15 cellular contexts compared by ENCODE assay signal in genomic region chr3:11224870-11225251, GRCh38. TPM values are rescaled to one million over a fixed set of nuclear protein-coding genes. Genes with fewer than 3 reads are reported as not detected.
A peak's percentile ranks its signal among the peaks of the same experiment; 100 is the strongest.
DNase-seq lines count a peak whose midpoint lies in the region; ATAC-seq, FAIRE-seq and TF ChIP-seq lines count a peak whose summit lies in the region.
"Had no signal": no experiment of that assay in that cellular context is flagged by ENCODE, and none has a peak within 500 bp of the region (broad histone marks: within the 10 kb centered on the region; RNA-seq: fewer than 3 reads in every experiment).

No MANE protein-coding gene starts in this region.

- BruUV-seq in PC-9 (replicated peaks; lab: Mats Ljungman, UMichigan) (no TSS peak), endothelial cell of umbilical vein (replicated peaks; lab: Mats Ljungman, UMichigan) (no TSS peak)

- no peak overlapping the region for H4K12ac ChIP-seq in trophoblast cell (ENCODE audit: low read depth, low read length)

- H3K4me3 ChIP-seq in ACC112 (ENCODE audit: low read depth, low read length) (peak overlapping the region; percentile 51), PC-9 (peak overlapping the region; percentile 77), endothelial cell of umbilical vein (replicated peaks in 1 of 3; ENCODE audit: insufficient read depth in 1 of 3, low read depth in 1 of 3, low read length in 3 of 3) (peak overlapping the region; percentile 60 to 71 (median 65)), trophoblast cell (ENCODE audit: low read depth, low read length) (no peak overlapping the region), foreskin fibroblast (ENCODE audit: low read depth in 1 of 2, low read length in 2 of 2) (peak overlapping the region in 1 of 2 donors; percentile 22)

- H3K9me3 ChIP-seq in PC-9 (ENCODE audit: insufficient read depth, low read depth) (no peaks in the 10 kb centered on the region), endothelial cell of umbilical vein (replicated peaks; ENCODE audit: control insufficient read depth, insufficient read depth, low read length) (no peaks in the 10 kb centered on the region), trophoblast cell (ENCODE audit: insufficient read depth, low read depth, low read length) (no peaks in the 10 kb centered on the region)
- H3K9me3 ChIP-seq: BE2C, heart right ventricle had no signal

- no peak overlapping the region for H3K14ac ChIP-seq in trophoblast cell (ENCODE audit: low read length)

- H3K79me2 ChIP-seq in ACC112 (ENCODE audit: control insufficient read depth, insufficient read depth, low read length, unreplicated experiment) (peaks cover 46% of the 10 kb centered on the region), PC-9 (ENCODE audit: low read depth) (peaks cover 78% of the 10 kb centered on the region), endothelial cell of umbilical vein (ENCODE audit: control insufficient read depth, insufficient read depth, low read length) (peaks cover 81% of the 10 kb centered on the region), trophoblast cell (ENCODE audit: control insufficient read depth, insufficient read depth, low read length, poor library complexity) (no peaks in the 10 kb centered on the region)

- H3K27ac ChIP-seq in ACC112 (ENCODE audit: low read depth, low read length) (peak overlapping the region; percentile 83), PC-9 (peak overlapping the region; percentile 94), endothelial cell of umbilical vein (ENCODE audit: insufficient read depth, low read depth, low read length) (peak overlapping the region; percentile 98), trophoblast cell (ENCODE audit: low read depth, low read length) (peak overlapping the region; percentile 49)

- H3F3A ChIP-seq in PC-9 (ENCODE audit: insufficient read depth, low read depth) = peaks cover 33% of the 10 kb centered on the region

- H2BK5ac ChIP-seq in trophoblast cell (ENCODE audit: low read depth, low read length, poor library complexity) = no peak overlapping the region

- H4K20me1 ChIP-seq in PC-9 (ENCODE audit: insufficient read depth) (no peaks in the 10 kb centered on the region), endothelial cell of umbilical vein (replicated peaks; ENCODE audit: control insufficient read depth, extremely low read depth, insufficient read depth, low read length) (no peaks in the 10 kb centered on the region)

- H3K4ac ChIP-seq in trophoblast cell (ENCODE audit: low read depth, low read length) = no peak overlapping the region

- no CpG with 5 or more reads among the region's 3 CpGs for WGBS in trophoblast cell (ENCODE audit: extremely low coverage, insufficient coverage, insufficient read length)

- no peak overlapping the region for H2AK5ac ChIP-seq in trophoblast cell (ENCODE audit: low read length)

- peak overlapping the region; percentile 26 for H4K91ac ChIP-seq in trophoblast cell (ENCODE audit: low read depth, low read length)

- no peak overlapping the region for H3K23ac ChIP-seq in trophoblast cell (ENCODE audit: low read length)

- H3K4me1 ChIP-seq in ACC112 (ENCODE audit: control insufficient read depth, insufficient read depth, low read length, unreplicated experiment) = peaks cover 19% of the 10 kb centered on the region
- H3K4me1 ChIP-seq in PC-9 (replicated peaks; ENCODE audit: insufficient read depth) = peaks cover 30% of the 10 kb centered on the region
- H3K4me1 ChIP-seq in endothelial cell of umbilical vein (ENCODE audit: control insufficient read depth, extremely low read depth, insufficient read depth, low read length) = peaks cover 41% of the 10 kb centered on the region
- peaks cover 2 to 4% of the 10 kb centered on the region in 2 experiments for H3K4me1 ChIP-seq in trophoblast cell (ENCODE audit: control insufficient read depth in 1 of 2, insufficient read depth in 2 of 2, low read length in 2 of 2)
- H3K4me1 ChIP-seq: BE2C had no signal

- POLR2A ChIA-PET in PC-9 (lab: Charles Lee; ENCODE audit: unreplicated experiment) = no interaction called here
- POLR2A ChIA-PET in endothelial cell of umbilical vein (lab: Charles Lee) = interaction anchor here (0.8 to 1.5 kb wide), 2 partner anchors 12 to 24 kb away, joined by 3 to 11 read pairs; no protein-coding TSS in a partner anchor

- H3K27me3 ChIP-seq in ACC112 (ENCODE audit: insufficient read depth, low read length) (no peaks in the 10 kb centered on the region), PC-9 (ENCODE audit: insufficient read depth, low read depth) (no peaks in the 10 kb centered on the region), endothelial cell of umbilical vein (ENCODE audit: control insufficient read depth in 2 of 2, insufficient read depth in 2 of 2, low read length in 2 of 2) (no peaks in the 10 kb centered on the region), trophoblast cell (ENCODE audit: insufficient read depth, low read length) (no peaks in the 10 kb centered on the region)
- H3K27me3 ChIP-seq: BE2C had no signal

- H3K79me1 ChIP-seq in trophoblast cell (ENCODE audit: low read length) = no peaks in the 10 kb centered on the region

- no peak overlapping the region for H2BK120ac ChIP-seq in trophoblast cell (ENCODE audit: insufficient read depth, low read length, poor library complexity)

- CTCF ChIA-PET in PC-9 (lab: Charles Lee) (no interaction called here), endothelial cell of umbilical vein (lab: Charles Lee) (interaction anchor here (1.0 to 3.4 kb wide), 8 partner anchors 12 to 110 kb away, joined by 3 to 19 read pairs (median 4); partner anchors contain the start of gene HRH1)

- no peak for TF ChIP-seq POLR2A in endothelial cell of umbilical vein (IDR thresholded peaks at IDR 0.05; ENCODE audit: low read depth, low read length)

- H3K18ac ChIP-seq in trophoblast cell (ENCODE audit: low read length) = no peak overlapping the region

- H3K9ac ChIP-seq in endothelial cell of umbilical vein (replicated peaks; ENCODE audit: extremely low read depth, insufficient read depth, low read length) = peak overlapping the region; percentile 98
- no peak overlapping the region for H3K9ac ChIP-seq in trophoblast cell (ENCODE audit: low read length)

- H3K9me1 ChIP-seq in endothelial cell of umbilical vein (replicated peaks; ENCODE audit: control insufficient read depth, extremely low read depth, insufficient read depth, low read length) = no peaks in the 10 kb centered on the region

- H4K8ac ChIP-seq in trophoblast cell (ENCODE audit: low read depth, low read length) = no peak overlapping the region

- ATAC-seq in GM19035 (IDR thresholded peaks at IDR 0.05; ENCODE audit: unreplicated experiment) = no peak

- dilution Hi-C loops in endothelial cell of umbilical vein (cut with MboI; ENCODE audit: extremely low pct_ligation_motif_present, low sequenced_read_pairs) = no loop called here

- H3K36me3 ChIP-seq in ACC112 (ENCODE audit: insufficient read depth, low read length) (no peaks in the 10 kb centered on the region), PC-9 (ENCODE audit: low read depth) (peaks cover 12% of the 10 kb centered on the region; the same call in 1 of the 2 replicates), endothelial cell of umbilical vein (ENCODE audit: control insufficient read depth in 2 of 2, extremely low read depth in 1 of 2, insufficient read depth in 2 of 2, low read length in 2 of 2) (peaks cover 1 to 2% of the 10 kb centered on the region in 2 experiments), trophoblast cell (ENCODE audit: control insufficient read depth in 1 of 2, insufficient read depth in 2 of 2, low read length in 2 of 2) (no peaks in the 10 kb centered on the region)
- H3K36me3 ChIP-seq: BE2C, heart right ventricle had no signal

- H2BK12ac ChIP-seq in trophoblast cell (ENCODE audit: low read length) = no peak overlapping the region

- intact Hi-C loops in PC-9 (cut with micrococcal nuclease; ENCODE audit: unreplicated experiment) (no loop called here), endothelial cell of umbilical vein (cut with micrococcal nuclease) (loop anchor here (1.0 to 5.0 kb wide), 5 partner anchors 24 to 417 kb away; partner anchors contain the start of gene VGLL4)

- H2AFZ ChIP-seq in ACC112 (ENCODE audit: low read length, unreplicated experiment) (peak overlapping the region; percentile 11), PC-9 (peak overlapping the region; percentile 81), endothelial cell of umbilical vein (ENCODE audit: low read depth, low read length) (no peak overlapping the region), trophoblast cell (ENCODE audit: insufficient read depth, low read length, poor library complexity) (no peak overlapping the region)

- no peak for FAIRE-seq in endothelial cell of umbilical vein (lab: Jason Lieb, UNC)

- DNase-seq in PC-9 = no peak
- no peak for DNase-seq in endothelial cell of umbilical vein (ENCODE audit: low read depth, low spot score)
- no peak for DNase-seq in trophoblast cell
- DNase-seq in NCI-H524 (lab: John Stamatoyannopoulos, UW) = no peak
- DNase-seq in activated naive CD4-positive, alpha-beta T cell treated with Interleukin-2 at 50 U/mL for 16 hours = no peak
- no peak for DNase-seq in foreskin fibroblast
- DNase-seq: activated CD4-positive, CD25-positive, alpha-beta regulatory T cell treated with anti-CD3 and anti-CD28 coated beads, Interleukin-2, amount 50 U/mL, for 72 hours; BE2C; cerebellar nuclear complex; heart right ventricle; NCI-H1105; NCI-H526; retina had no signal

- TF ChIP-seq CTCF in PC-9 (conservative IDR thresholded peaks at IDR 0.05) (no peak), endothelial cell of umbilical vein (IDR thresholded peaks at IDR 0.05; ENCODE audit: extremely low read depth in 1 of 2, insufficient read depth in 1 of 2, low read depth in 1 of 2, low read length in 2 of 2) (no peak), foreskin fibroblast (IDR thresholded peaks at IDR 0.05; ENCODE audit: low read depth, low read length) (no peak)

- no peaks in the 10 kb centered on the region for H3K9me2 ChIP-seq in PC-9 (ENCODE audit: insufficient read depth)

- H3K4me2 ChIP-seq in PC-9 (peak overlapping the region; percentile 98), endothelial cell of umbilical vein (ENCODE audit: insufficient read depth, low read length) (peak overlapping the region; percentile 92), trophoblast cell (ENCODE audit: low read length) (no peak overlapping the region)

TF ChIP-seq in endothelial cell of umbilical vein, 7 proteins besides CTCF, POLR2A, EP300 and RAD21 (continues in another document):
- TF ChIP-seq JUN (IDR thresholded peaks at IDR 0.05; ENCODE audit: borderline replicate concordance, insufficient read depth, insufficient read length, low read depth) (no peak), FOS (IDR thresholded peaks at IDR 0.05; ENCODE audit: borderline replicate concordance, insufficient read depth, low read length) (no peak)

RNA-seq across cellular contexts. Expression of gene ATG7, which starts 47.3 kb away (rescaled TPM):
- total RNA-seq in PC-9 (2021) (53.1 and 56.1 TPM in 2 replicates), endothelial cell of umbilical vein (48.3 and 50.4 TPM in 2 replicates)
- polyA plus RNA-seq in endothelial cell of umbilical vein = 30.8 and 37.8 TPM in 2 replicates
- 26.4 and 38.7 TPM in 2 replicates for polyA plus RNA-seq in endothelial cell of umbilical vein (2011; cell fraction: cytosol; rRNA removed)
- 48.4 and 77.1 TPM in 2 replicates for polyA plus RNA-seq in endothelial cell of umbilical vein (2011; cell fraction: nucleus; rRNA removed)
- 22.9 and 36.6 TPM in 2 replicates for polyA plus RNA-seq in endothelial cell of umbilical vein (2012)
- polyA minus RNA-seq in endothelial cell of umbilical vein = 58.7 and 82.4 TPM in 2 replicates
- 15.8 TPM for polyA minus RNA-seq in endothelial cell of umbilical vein (2011; cell fraction: cytosol; rRNA and poly(A)+ RNA removed)
- 65.6 and 115 TPM in 2 replicates for polyA minus RNA-seq in endothelial cell of umbilical vein (2011; cell fraction: nucleus; rRNA and poly(A)+ RNA removed)
- 23.3 and 24.0 TPM in 2 replicates for polyA plus RNA-seq in trophoblast cell (2013)

Comparison
In these comparisons a context has a peak if more than half of its experiments do, and no peak if none do; other contexts are left out.
1. H2AFZ ChIP-seq: peak in ACC112 (single experiment) and PC-9 (single experiment); none in endothelial cell of umbilical vein (single experiment) and trophoblast cell (single experiment).
2. Peak in every context shown above with its lines, with median percentiles within 50 percentile points of each other: H3K27ac ChIP-seq.